ENCODE assay signal across 1 cellular context in genomic region chr12:575948-576612, GRCh38.
TF ChIP-seq lines count a peak whose summit lies in the region.

No MANE protein-coding gene starts in this region.

TF ChIP-seq in K562, 482 proteins besides CTCF, POLR2A, EP300 and RAD21 (continued from another document and continues in another):
- TF ChIP-seq ZFP91 (CRISPR knock-in tag; IDR thresholded peaks at IDR 0.05) = no peak
- no peak for TF ChIP-seq ZSCAN29 (IDR thresholded peaks at IDR 0.05)
- TF ChIP-seq HMG20A (CRISPR knock-in tag; conservative IDR thresholded peaks at IDR 0.05) = no peak
- TF ChIP-seq ZNF609 (CRISPR knock-in tag; IDR thresholded peaks at IDR 0.05; ENCODE audit: borderline replicate concordance) = no peak
- no peak for TF ChIP-seq NR0B1 (IDR thresholded peaks at IDR 0.05; ENCODE audit: partially characterized antibody)
- TF ChIP-seq NRF1 (conservative IDR thresholded peaks at IDR 0.05 in 1 of 2, IDR thresholded peaks at IDR 0.05 in 1 of 2) = no peak
- no peak for TF ChIP-seq KLF13 (tag; IDR thresholded peaks at IDR 0.05; ENCODE audit: borderline replicate concordance, low read depth)
- peak; percentile 63 for TF ChIP-seq FIP1L1 (IDR thresholded peaks at IDR 0.05; ENCODE audit: low read depth, low read length, poor library complexity, severe bottlenecking)
- no peak for TF ChIP-seq PML (IDR thresholded peaks at IDR 0.05; ENCODE audit: low read length)
- no peak for TF ChIP-seq ZNF398 (CRISPR knock-in tag; IDR thresholded peaks at IDR 0.05)
- TF ChIP-seq STAT5A (IDR thresholded peaks at IDR 0.05; ENCODE audit: borderline replicate concordance, low read length) = no peak
- no peak for TF ChIP-seq FOSL1 (tag; conservative IDR thresholded peaks at IDR 0.05)
- peak; percentile 90 for TF ChIP-seq DEAF1 (CRISPR knock-in tag; IDR thresholded peaks at IDR 0.05)
- TF ChIP-seq MECOM (CRISPR knock-in tag; IDR thresholded peaks at IDR 0.05) = 0 out of 2 replicates have a peak, but pooled peaks have one; percentile 31
- TF ChIP-seq OTX1 (CRISPR knock-in tag; IDR thresholded peaks at IDR 0.05) = no peak
- TF ChIP-seq ARID2 (IDR thresholded peaks at IDR 0.05) = 0 out of 2 replicates have a peak, but pooled peaks have one; percentile 44
- no peak for TF ChIP-seq PREB (CRISPR knock-in tag; IDR thresholded peaks at IDR 0.05)
- TF ChIP-seq AFF4 (CRISPR knock-in tag; IDR thresholded peaks at IDR 0.05) = no peak; the same call in 1 of the 2 replicates
- TF ChIP-seq KAT2B (IDR thresholded peaks at IDR 0.05; ENCODE audit: low read depth, low read length) = no peak
- TF ChIP-seq CREM (IDR thresholded peaks at IDR 0.05; ENCODE audit: low read depth) = no peak
- peak; percentile 85 for TF ChIP-seq RBFOX2 (IDR thresholded peaks at IDR 0.05; ENCODE audit: low read depth, low read length)
- TF ChIP-seq ZNF134 (CRISPR knock-in tag; conservative IDR thresholded peaks at IDR 0.05) = 0 out of 2 replicates have a peak, but pooled peaks have one; percentile 18
- TF ChIP-seq EGR1 (conservative IDR thresholded peaks at IDR 0.05) = no peak
- no peak for TF ChIP-seq HLTF (IDR thresholded peaks at IDR 0.05)
- no peak for TF ChIP-seq MEF2A (IDR thresholded peaks at IDR 0.05; ENCODE audit: control insufficient read depth, low read depth, low read length)
- no peak for TF ChIP-seq JUND (IDR thresholded peaks at IDR 0.05; ENCODE audit: borderline replicate concordance, low read depth, low read length)
- TF ChIP-seq JUND (tag; IDR thresholded peaks at IDR 0.05; ENCODE audit: borderline replicate concordance, low read depth, low read length) = peak; percentile 12; the same call in 1 of the 3 replicates
- no peak for TF ChIP-seq PPARD (CRISPR knock-in tag; IDR thresholded peaks at IDR 0.05)
- TF ChIP-seq ZNF407 (IDR thresholded peaks at IDR 0.05; ENCODE audit: low read depth) = no peak
- no peak for TF ChIP-seq SMARCA5 (IDR thresholded peaks at IDR 0.05)
- TF ChIP-seq ZNF408 (CRISPR knock-in tag; IDR thresholded peaks at IDR 0.05; ENCODE audit: low read depth) = no peak
- no peak for TF ChIP-seq DNMT1 (IDR thresholded peaks at IDR 0.05)
- TF ChIP-seq ZNF133 (CRISPR knock-in tag; IDR thresholded peaks at IDR 0.05) = no peak
